ENCODE assay signal across 8 cellular contexts in the genomic region with DNA sequence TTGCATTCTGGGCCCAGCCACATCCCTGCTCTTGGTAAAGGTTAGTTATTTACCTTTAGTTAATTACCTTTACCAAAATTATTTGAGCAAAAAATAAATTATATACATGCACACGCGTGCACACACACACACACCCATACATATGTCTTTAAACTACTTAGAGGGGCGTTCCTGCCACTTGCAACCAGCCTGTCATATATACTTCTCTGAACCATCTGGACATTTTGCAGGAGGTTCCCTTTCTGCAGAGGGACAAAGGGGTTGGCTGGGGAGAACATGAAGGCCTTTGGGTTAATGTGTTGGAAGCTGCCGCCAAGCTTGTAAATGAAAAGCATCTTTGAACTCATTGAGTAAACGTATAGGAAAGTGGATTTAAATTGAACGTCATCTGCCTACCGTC. TPM values are rescaled to one million over a fixed set of nuclear protein-coding genes. Genes with fewer than 3 reads are reported as not detected.
DNase-seq lines count a peak whose midpoint lies in the region; TF ChIP-seq lines count a peak whose summit lies in the region.
"Had no signal": no experiment of that assay in that cellular context is flagged by ENCODE, and none has a peak within 500 bp of the region (broad histone marks: within the 10 kb centered on the region; RNA-seq: fewer than 3 reads in every experiment).

No MANE protein-coding gene starts in this region.

- intact Hi-C loops in Caco-2 (cut with micrococcal nuclease; ENCODE audit: unreplicated experiment) = no loop called here
- intact Hi-C loops in colonic mucosa (cut with DNase I) = no loop called here
- intact Hi-C loops in prostate gland (cut with DNase I) = loop anchor here (5.0 kb wide), 1 partner anchor 40 kb away; no protein-coding TSS in a partner anchor

- H3K27me3 ChIP-seq in Caco-2 (replicated peaks; ENCODE audit: control insufficient read depth, insufficient read depth, low read length) (no peaks in the 10 kb centered on the region), colonic mucosa (no peaks in the 10 kb centered on the region), prostate gland (replicated peaks; ENCODE audit: insufficient read depth) (no peaks in the 10 kb centered on the region)

- H3K4me3 ChIP-seq in Caco-2 (ENCODE audit: low read depth, low read length) (no peak overlapping the region), colonic mucosa (no peak overlapping the region), prostate gland (no peak overlapping the region)

- no peaks in the 10 kb centered on the region for H3K27me3 Mint-ChIP-seq in Caco-2 (ENCODE audit: insufficient read depth, unreplicated experiment)

- peaks cover 15% of the 10 kb centered on the region for H3K9me3 Mint-ChIP-seq in Caco-2 (ENCODE audit: unreplicated experiment)

- peaks cover 12% of the 10 kb centered on the region for H3K4me1 Mint-ChIP-seq in Caco-2 (ENCODE audit: low read depth, unreplicated experiment)

- peaks cover 21% of the 10 kb centered on the region for H3K4me1 ChIP-seq in Caco-2
- peaks cover 19% of the 10 kb centered on the region for H3K4me1 ChIP-seq in colonic mucosa
- H3K4me1 ChIP-seq in prostate gland (replicated peaks) = peaks cover 8% of the 10 kb centered on the region

- H3K9ac ChIP-seq in colonic mucosa (ENCODE audit: low read depth in 2 of 2, low read length in 2 of 2) = peak overlapping the region in 1 of 2 donors; percentile 26

- H3K27ac Mint-ChIP-seq in Caco-2 (ENCODE audit: unreplicated experiment) = peak overlapping the region; percentile 90

- DNase-seq in Caco-2 = no peak
- peak; percentile 29 to 74 for DNase-seq in NCI-H524 (lab: John Stamatoyannopoulos, UW)
- no peak for DNase-seq in colonic mucosa
- no peak for DNase-seq in prostate gland (ENCODE audit: low spot score)
- no peak for DNase-seq in C1 segment of cervical spinal cord (lab: John Stamatoyannopoulos, UW)
- DNase-seq in NCI-H774 (lab: John Stamatoyannopoulos, UW) = no peak
- DNase-seq in DMS 273 (lab: John Stamatoyannopoulos, UW; ENCODE audit: unreplicated experiment) = no peak
- DNase-seq: cerebellar nuclear complex had no signal

- H3K27ac ChIP-seq in colonic mucosa (peak overlapping the region; percentile 61), prostate gland (peak overlapping the region; percentile 33 to 53)

- BruUV-seq in Caco-2 (replicated peaks; lab: Mats Ljungman, UMichigan) = no TSS peak

- H3K4me3 Mint-ChIP-seq in Caco-2 (ENCODE audit: unreplicated experiment) = peak overlapping the region; percentile 62

- 30% methylated on average over 7 of the region's 7 CpGs for WGBS in prostate gland

- TF ChIP-seq POLR2A in prostate gland (IDR thresholded peaks at IDR 0.05) = no peak

- CTCF ChIA-PET in Caco-2 (lab: Charles Lee) = interaction anchor here (0.8 to 2.6 kb wide), 6 partner anchors 10 to 306 kb away, joined by 3 to 11 read pairs (median 4); no protein-coding TSS in a partner anchor

- H3K36me3 Mint-ChIP-seq in Caco-2 (ENCODE audit: insufficient read depth, unreplicated experiment) = no peaks in the 10 kb centered on the region

- no peaks in the 10 kb centered on the region for H3K9me3 ChIP-seq in Caco-2
- H3K9me3 ChIP-seq in colonic mucosa = no peaks in the 10 kb centered on the region
- no peaks in the 10 kb centered on the region for H3K9me3 ChIP-seq in prostate gland

- POLR2A ChIA-PET in Caco-2 (lab: Charles Lee) = interaction anchor here (1.1 kb wide), 1 partner anchor 46 kb away, joined by 4 read pairs; a partner anchor contains a TSS

- no peaks in the 10 kb centered on the region for H3K36me3 ChIP-seq in Caco-2 (ENCODE audit: control insufficient read depth, insufficient read depth, low read length)
- no peaks in the 10 kb centered on the region for H3K36me3 ChIP-seq in colonic mucosa
- no peaks in the 10 kb centered on the region for H3K36me3 ChIP-seq in prostate gland

- TF ChIP-seq CTCF in Caco-2 (IDR thresholded peaks at IDR 0.05; ENCODE audit: insufficient read depth in 1 of 2, low read depth in 1 of 2, low read length in 1 of 2, severe bottlenecking in 1 of 2, unreplicated experiment in 1 of 2) (no peak), colonic mucosa (IDR thresholded peaks at IDR 0.05) (no peak), prostate gland (IDR thresholded peaks at IDR 0.05) (no peak)

RNA-seq across cellular contexts. Expression of a gene that starts 46.3 kb away (rescaled TPM):
- total RNA-seq in Caco-2 (2022) = 25.1 and 25.8 TPM in 2 replicates
- total RNA-seq in colonic mucosa = 10 to 100 TPM; 11.2 to 20.7 TPM
- total RNA-seq in prostate gland = 10 to 100 TPM; 15.3 to 26.0 TPM

Comparison
In these comparisons a context has a peak if more than half of its experiments do, and no peak if none do; other contexts are left out.
1. DNase-seq: peak in NCI-H524 (2 of 2); none in Caco-2 (0 of 2), colonic mucosa (single experiment), prostate gland (single experiment), C1 segment of cervical spinal cord (0 of 14), NCI-H774 (single experiment) and DMS 273 (single experiment).